In genomic region chr3:69014022-69014580, GRCh38 we compare ENCODE assay signal across 8 cellular contexts. TPM values are rescaled to one million over a fixed set of nuclear protein-coding genes. Genes with fewer than 3 reads are reported as not detected.
DNase-seq lines count a peak whose midpoint lies in the region; ATAC-seq and TF ChIP-seq lines count a peak whose summit lies in the region.

No MANE protein-coding gene starts in this region.

- H3K27ac Mint-ChIP-seq in MCF 10A (ENCODE audit: low read depth, unreplicated experiment) (peak overlapping the region; percentile 91), mesothelial cell of epicardium (no peak overlapping the region)

- DNase-seq in A673 (ENCODE audit: low spot score) (no peak), MCF 10A (ENCODE audit: unreplicated experiment) (no peak), mesothelial cell of epicardium (ENCODE audit: low spot score in 2 of 2, unreplicated experiment in 2 of 2) (no peak), islet precursor cell (no peak), EL (no peak)

- H3K27me3 ChIP-seq in A673 (replicated peaks; ENCODE audit: insufficient read depth, low read depth, low read length, poor library complexity) (no peaks in the 10 kb centered on the region), HUES6 (ENCODE audit: control insufficient read depth, insufficient read depth, low read length) (no peaks in the 10 kb centered on the region)

- no peak for TF ChIP-seq CTCF in A673 (conservative IDR thresholded peaks at IDR 0.05; ENCODE audit: low read depth, low read length)
- TF ChIP-seq CTCF in MCF 10A (IDR thresholded peaks at IDR 0.05; ENCODE audit: unreplicated experiment), result no peak
- no peak for TF ChIP-seq CTCF in mesothelial cell of epicardium (IDR thresholded peaks at IDR 0.05; ENCODE audit: unreplicated experiment)

- POLR2A ChIA-PET in A673 (lab: Charles Lee; ENCODE audit: low non-redundant PET), result no interaction called here
- POLR2A ChIA-PET in MCF 10A (lab: Yijun Ruan, JAX), result interaction anchor here (0.5 to 9.3 kb wide), 16 partner anchors 9 to 527 kb away, joined by 3 to 94 read pairs (median 4); partner anchors contain the start of genes ARL6IP5, TMF1 and UBA3

- H3K27ac ChIP-seq in A673 (ENCODE audit: low read depth, low read length, poor library complexity, severe bottlenecking) (no peak overlapping the region), HUES6 (ENCODE audit: low read depth, low read length) (peak overlapping the region; percentile 92; the same call in 1 of the 2 replicates)

- H3K4me3 ChIP-seq in A673 (ENCODE audit: low read depth, low read length, poor library complexity, severe bottlenecking) (peak overlapping the region; percentile 54), HUES6 (ENCODE audit: low read depth, low read length) (peak overlapping the region; percentile 82)

- H3K4me1 Mint-ChIP-seq in MCF 10A (ENCODE audit: insufficient read depth, unreplicated experiment), result peaks cover 32% of the 10 kb centered on the region
- peaks cover 14% of the 10 kb centered on the region for H3K4me1 Mint-ChIP-seq in mesothelial cell of epicardium

- intact Hi-C loops in A673 (cut with micrococcal nuclease; ENCODE audit: unreplicated experiment) (no loop called here), MCF 10A (cut with micrococcal nuclease) (loop anchor here (5.0 kb wide), 1 partner anchor 73 kb away; no protein-coding TSS in a partner anchor)

- H3K4me3 Mint-ChIP-seq in MCF 10A (ENCODE audit: unreplicated experiment), result peak overlapping the region; percentile 89
- peak overlapping the region; percentile 71 for H3K4me3 Mint-ChIP-seq in mesothelial cell of epicardium

- no peak for ATAC-seq in GM21526 (IDR thresholded peaks at IDR 0.05; ENCODE audit: low FRiP score, unreplicated experiment)
- ATAC-seq in activated CD4-positive, CD25-positive, alpha-beta regulatory T cell treated with anti-CD3 and anti-CD28 coated beads, Interleukin-2, amount 50 U/mL, for 24 hours, result no peak

- CTCF ChIA-PET in A673 (lab: Charles Lee) (no interaction called here), MCF 10A (lab: Yijun Ruan, JAX) (interaction anchor here (1.0 to 1.9 kb wide), 5 partner anchors 7 to 72 kb away, joined by 4 to 12 read pairs (median 5); no protein-coding TSS in a partner anchor)

- H3K9me3 ChIP-seq in A673 (ENCODE audit: low read depth, low read length, poor library complexity, severe bottlenecking), result no peaks in the 10 kb centered on the region
- no peaks in the 10 kb centered on the region for H3K9me3 ChIP-seq in HUES6 (ENCODE audit: control insufficient read depth, insufficient read depth, low read depth, low read length)

- H3K4me1 ChIP-seq in A673 (ENCODE audit: insufficient read depth, low read length, poor library complexity, severe bottlenecking) (no peaks in the 10 kb centered on the region), HUES6 (ENCODE audit: control insufficient read depth, insufficient read depth, low read length) (peaks cover 56% of the 10 kb centered on the region)

- H3K36me3 ChIP-seq in A673 (ENCODE audit: insufficient read depth, low read length, poor library complexity, severe bottlenecking), result no peaks in the 10 kb centered on the region
- H3K36me3 ChIP-seq in HUES6 (ENCODE audit: control insufficient read depth, insufficient read depth, low read length), result peaks cover 10% of the 10 kb centered on the region; the same call in 1 of the 2 replicates

- H3K36me3 Mint-ChIP-seq in MCF 10A (ENCODE audit: insufficient read depth, unreplicated experiment), result peaks cover 43% of the 10 kb centered on the region
- H3K36me3 Mint-ChIP-seq in mesothelial cell of epicardium, result peaks cover 8% of the 10 kb centered on the region

- BruUV-seq in A673 (replicated peaks; lab: Mats Ljungman, UMichigan), result no TSS peak
- no TSS peak for BruUV-seq in MCF 10A (replicated peaks; lab: Mats Ljungman, UMichigan)

- H3K9ac ChIP-seq in HUES6 (ENCODE audit: low read length), result peak overlapping the region; percentile 97

- H3K9me3 Mint-ChIP-seq in MCF 10A (ENCODE audit: unreplicated experiment), result no peaks in the 10 kb centered on the region
- no peaks in the 10 kb centered on the region for H3K9me3 Mint-ChIP-seq in mesothelial cell of epicardium

- no peaks in the 10 kb centered on the region for H3K27me3 Mint-ChIP-seq in MCF 10A (ENCODE audit: insufficient read depth, unreplicated experiment)
- H3K27me3 Mint-ChIP-seq in mesothelial cell of epicardium (ENCODE audit: low read depth), result no peaks in the 10 kb centered on the region

RNA-seq across cellular contexts. Expression of gene EOGT, which starts 0.6 kb away (rescaled TPM):
- 2.9 and 4.6 TPM in 2 replicates for total RNA-seq in A673 (2021)
- 40.9 and 41.7 TPM in 2 replicates for total RNA-seq in MCF 10A (2022)
- 8.0 to 9.6 TPM (median 8.9 TPM) in 3 replicates for total RNA-seq in mesothelial cell of epicardium

RNA-seq across cellular contexts. Expression of gene TMF1, which starts 38.0 kb away (rescaled TPM):
- total RNA-seq in A673 (2021) (12.4 and 14.2 TPM in 2 replicates), MCF 10A (2022) (50.2 and 52.4 TPM in 2 replicates), mesothelial cell of epicardium (39.4 to 41.3 TPM (median 39.4 TPM) in 3 replicates)
